8 cellular contexts compared by ENCODE assay signal in the genomic region with DNA sequence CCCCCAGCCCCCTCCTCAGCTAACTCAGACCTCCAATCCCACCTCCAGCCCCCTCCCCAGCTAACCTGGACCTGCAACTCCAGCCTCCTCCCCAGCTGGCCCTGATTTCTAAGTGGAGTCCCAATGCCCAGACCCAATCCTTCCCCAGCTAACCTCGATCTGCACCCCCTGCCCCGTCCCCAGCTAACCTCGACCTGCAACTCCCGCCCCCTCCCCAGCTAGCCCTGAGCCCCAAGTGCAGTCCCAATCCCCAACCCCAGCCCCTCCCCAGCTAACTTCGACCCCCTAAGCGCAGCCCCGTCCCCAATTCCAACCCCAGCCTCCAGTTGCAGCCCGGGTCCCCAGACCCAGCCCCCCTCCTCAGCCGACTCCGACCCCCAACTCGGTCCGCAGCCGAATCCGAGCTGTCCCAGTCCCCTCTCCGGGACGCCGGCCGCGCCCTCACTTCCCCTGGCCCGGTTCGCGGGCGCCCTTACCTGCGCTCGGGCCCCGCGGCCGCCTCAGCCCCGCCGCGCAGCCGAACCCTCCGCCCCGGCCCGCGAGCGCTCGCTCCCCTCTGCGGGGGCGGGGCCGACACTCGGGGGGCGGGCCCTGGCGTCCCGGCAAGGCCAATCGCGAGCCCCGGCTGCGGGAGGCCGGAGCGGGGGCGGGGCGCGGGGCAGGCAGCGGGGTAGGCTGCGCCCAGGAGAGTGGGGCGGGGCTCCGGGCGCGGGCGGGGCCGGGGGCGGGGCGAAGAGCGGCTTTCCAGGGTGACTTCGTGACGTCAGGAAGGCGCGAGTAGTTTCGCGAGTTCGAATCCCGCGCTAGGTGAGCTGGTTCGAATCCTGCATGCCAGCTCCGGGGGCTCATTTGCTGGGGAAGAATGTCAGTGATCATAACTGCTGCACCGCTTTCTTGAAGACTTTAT. TPM values are rescaled to one million over a fixed set of nuclear protein-coding genes. Genes with fewer than 3 reads are reported as not detected.
DNase-seq lines count a peak whose midpoint lies in the region; ATAC-seq, FAIRE-seq and TF ChIP-seq lines count a peak whose summit lies in the region.

A gene (minus strand): TSS at position 525 of the 907 bp plus-strand sequence. CDS start 182,006 bp downstream, outside the sequence.

- intact Hi-C loops in kidney (cut with DNase I), result no loop called here

- peaks cover 3 to 8% of the 10 kb centered on the region in 2 donors for H3K4me1 ChIP-seq in kidney (ENCODE audit: control insufficient read depth in 1 of 2, insufficient read depth in 1 of 2, low read depth in 1 of 2, low read length in 2 of 2)

- peak within 1 kb of the TSS; percentile 44 to 56 for H3K4me3 ChIP-seq in kidney (ENCODE audit: low read length in 2 of 2)

- DNase-seq in GM10248 (ENCODE audit: extremely low spot score) (peak; percentile 100), HEK293T (ENCODE audit: extremely low spot score) (peak; percentile 99), NCI-H1930 (lab: John Stamatoyannopoulos, UW) (peak; percentile 50 to 73), cerebellar nuclear complex (lab: John Stamatoyannopoulos, UW) (peak; percentile 47 to 70), kidney (peak; percentile 98)
- DNase-seq in activated CD4-positive, alpha-beta T cell treated with anti-CD3 and anti-CD28 coated beads for 24 hours (ENCODE audit: low read depth in 2 of 2), result peak; percentile 97
- DNase-seq in stimulated activated CD4-positive, alpha-beta T cell treated with anti-CD3 and anti-CD28 coated beads, Interleukin-12 subunit alpha, Interleukin-12 subunit beta, amount 100 ng/mL, for 4 hours, result peak; percentile 99

- CTCF ChIA-PET in GM10248 (lab: Yijun Ruan, JAX) (interaction anchor here (1.3 to 2.2 kb wide), 4 partner anchors 22 to 65 kb away, joined by 3 to 11 read pairs (median 5); no protein-coding TSS in a partner anchor), HEK293T (lab: Yijun Ruan, JAX) (no interaction called here)

- no peak within 1 kb of the TSS for H3K27ac ChIP-seq in kidney (ENCODE audit: low read depth in 2 of 2, low read length in 2 of 2)

- peak within 1 kb of the TSS in 1 of 2 donors; percentile 65 for H3K9ac ChIP-seq in kidney (ENCODE audit: low read length in 2 of 2)

- no peak for TF ChIP-seq CTCF in GM10248 (IDR thresholded peaks at IDR 0.05; ENCODE audit: control extremely low read depth, extremely low read depth, low read depth, missing control alignments)
- no peak for TF ChIP-seq CTCF in kidney (IDR thresholded peaks at IDR 0.05; ENCODE audit: borderline replicate concordance, extremely low read depth, insufficient read depth)

- ATAC-seq in HG02870 (IDR thresholded peaks at IDR 0.05; ENCODE audit: unreplicated experiment), result no peak

- FAIRE-seq in kidney (lab: Jason Lieb, UNC), result no peak

- H3K9me3 ChIP-seq in kidney (ENCODE audit: control insufficient read depth in 1 of 2, low read length in 2 of 2), result no peaks in the 10 kb centered on the region

- H3K36me3 ChIP-seq in kidney (ENCODE audit: control insufficient read depth in 1 of 2, insufficient read depth in 2 of 2, low read length in 2 of 2), result no peaks in the 10 kb centered on the region

- POLR2A ChIA-PET in GM10248 (lab: Yijun Ruan, JAX), result interaction anchor here (0.7 to 1.5 kb wide), 4 partner anchors 19 to 226 kb away, joined by 4 to 11 read pairs (median 6); a partner anchor contains a TSS
- POLR2A ChIA-PET in HEK293T (lab: Yijun Ruan, JAX), result interaction anchor here (1.0 to 1.2 kb wide), 3 partner anchors 15 to 54 kb away, joined by 3 to 4 read pairs (median 3); no protein-coding TSS in a partner anchor

TF ChIP-seq in HEK293T, 16 proteins besides CTCF, POLR2A, EP300 and RAD21:
- TF ChIP-seq ZNF384 (IDR thresholded peaks at IDR 0.05), result no peak
- TF ChIP-seq FOXM1 (IDR thresholded peaks at IDR 0.05; ENCODE audit: borderline replicate concordance), result no peak
- TF ChIP-seq TARDBP (IDR thresholded peaks at IDR 0.05), result no peak
- TF ChIP-seq HDGF (IDR thresholded peaks at IDR 0.05; ENCODE audit: borderline replicate concordance), result no peak
- no peak for TF ChIP-seq CTBP1 (IDR thresholded peaks at IDR 0.05; ENCODE audit: borderline replicate concordance)
- no peak for TF ChIP-seq SP1 (IDR thresholded peaks at IDR 0.05)
- TF ChIP-seq FOXK2 (IDR thresholded peaks at IDR 0.05), result no peak
- no peak for TF ChIP-seq FOXA1 (IDR thresholded peaks at IDR 0.05)
- no peak for TF ChIP-seq SUZ12 (IDR thresholded peaks at IDR 0.05)
- TF ChIP-seq, protein P1, sequence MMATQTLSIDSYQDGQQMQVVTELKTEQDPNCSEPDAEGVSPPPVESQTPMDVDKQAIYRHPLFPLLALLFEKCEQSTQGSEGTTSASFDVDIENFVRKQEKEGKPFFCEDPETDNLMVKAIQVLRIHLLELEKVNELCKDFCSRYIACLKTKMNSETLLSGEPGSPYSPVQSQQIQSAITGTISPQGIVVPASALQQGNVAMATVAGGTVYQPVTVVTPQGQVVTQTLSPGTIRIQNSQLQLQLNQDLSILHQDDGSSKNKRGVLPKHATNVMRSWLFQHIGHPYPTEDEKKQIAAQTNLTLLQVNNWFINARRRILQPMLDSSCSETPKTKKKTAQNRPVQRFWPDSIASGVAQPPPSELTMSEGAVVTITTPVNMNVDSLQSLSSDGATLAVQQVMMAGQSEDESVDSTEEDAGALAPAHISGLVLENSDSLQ (IDR thresholded peaks at IDR 0.05), result no peak
- no peak for TF ChIP-seq L3MBTL2 (conservative IDR thresholded peaks at IDR 0.05)
- TF ChIP-seq ARNT (IDR thresholded peaks at IDR 0.05), result no peak
- no peak for TF ChIP-seq LEF1 (IDR thresholded peaks at IDR 0.05; ENCODE audit: borderline replicate concordance)
- no peak for TF ChIP-seq ELF4 (IDR thresholded peaks at IDR 0.05)
- TF ChIP-seq BHLHE40 (IDR thresholded peaks at IDR 0.05; ENCODE audit: borderline replicate concordance), result no peak
- TF ChIP-seq NFRKB (IDR thresholded peaks at IDR 0.05), result no peak

RNA-seq across cellular contexts. Expression of the gene that starts here (rescaled TPM):
- total RNA-seq in kidney, result 9.9 TPM
- 13.4 TPM for polyA plus RNA-seq in kidney (ENCODE audit: insufficient read depth, low read depth, low replicate concordance)
